ENCODE assay signal across 35 cellular contexts in genomic region chr18:56185126-56185525, GRCh38.
"Had no signal": no experiment of that assay in that cellular context is flagged by ENCODE, and none has a peak within 500 bp of the region (broad histone marks: within the 10 kb centered on the region; RNA-seq: fewer than 3 reads in every experiment).

No MANE protein-coding gene starts in this region.

- H3K27me3 Mint-ChIP-seq: activated naive CD4-positive, alpha-beta T cell treated with anti-CD3 and anti-CD28 coated beads, Interleukin-2, amount 10 ng/mL, durations not matched to agents 7 days and 5 days; activated naive CD4-positive, alpha-beta T cell treated with anti-CD3 and anti-CD28 coated beads, Interleukin-2, amount 50 U/mL, for 24 hours; activated naive CD8-positive, alpha-beta T cell; activated naive CD8-positive, alpha-beta T cell treated with anti-CD3 and anti-CD28 coated beads for 36 hours; activated naive CD8-positive, alpha-beta T cell treated with anti-CD3 and anti-CD28 coated beads, Interleukin-2, amount 10 ng/mL, durations not matched to agents 7 days and 5 days; activated naive CD8-positive, alpha-beta T cell treated with anti-CD3 and anti-CD28 coated beads, Interleukin-2, amount 50 U/mL, for 24 hours; activated T-cell treated with anti-CD3 and anti-CD28 coated beads, Interleukin-2, amount 50 U/mL, for 24 hours; activated T-helper 17 cell treated with anti-CD3 and anti-CD28 coated beads, Interleukin-2, amount 50 U/mL, for 72 hours; central memory CD8-positive, alpha-beta T cell had no signal

- H3K27ac Mint-ChIP-seq: activated naive CD4-positive, alpha-beta T cell treated with anti-CD3 and anti-CD28 coated beads for 36 hours; activated naive CD4-positive, alpha-beta T cell treated with anti-CD3 and anti-CD28 coated beads, Interleukin-2, amount 10 ng/mL, durations not matched to agents 7 days and 5 days; activated naive CD4-positive, alpha-beta T cell treated with anti-CD3 and anti-CD28 coated beads, Interleukin-2, amount 50 U/mL, for 24 hours; activated naive CD4-positive, alpha-beta T cell treated with anti-CD3 and anti-CD28 coated beads, Interleukin-2, amount 50 U/mL, for 72 hours; activated naive CD8-positive, alpha-beta T cell; activated naive CD8-positive, alpha-beta T cell treated with anti-CD3 and anti-CD28 coated beads for 36 hours; activated naive CD8-positive, alpha-beta T cell treated with anti-CD3 and anti-CD28 coated beads, Interleukin-2, amount 10 ng/mL, durations not matched to agents 7 days and 5 days; activated naive CD8-positive, alpha-beta T cell treated with anti-CD3 and anti-CD28 coated beads, Interleukin-2, amount 50 U/mL, for 24 hours; activated T-cell treated with anti-CD3 and anti-CD28 coated beads, Interleukin-2, amount 50 U/mL, for 24 hours; activated T-cell treated with anti-CD3 and anti-CD28 coated beads, Interleukin-2, amount 50 U/mL, for 72 hours; activated T-helper 1 cell treated with anti-CD3 and anti-CD28 coated beads, Interleukin-12 subunit alpha, Interleukin-12 subunit beta, Interleukin-2, Interleukin-4 antibody, amounts not matched to agents 30 ng/mL and 10 ng/mL and 1 ng/mL, durations not matched to agents 14 hours and 24 hours and 36 hours; activated T-helper 17 cell treated with anti-CD3 and anti-CD28 coated beads, Interleukin-2, amount 50 U/mL, for 72 hours; activated T-helper 2 cell treated with anti-CD3 and anti-CD28 coated beads, Interferon-gamma antibody, Interleukin-2, Interleukin-4, amounts not matched to agents 10 μg/mL and 5 μg/mL and 100 μg/mL, durations not matched to agents 14 hours and 24 hours and 36 hours; brain had no signal

- H3K9me3 Mint-ChIP-seq: activated naive CD4-positive, alpha-beta T cell treated with anti-CD3 and anti-CD28 coated beads, Interleukin-2, amount 10 ng/mL, durations not matched to agents 7 days and 5 days; activated naive CD4-positive, alpha-beta T cell treated with anti-CD3 and anti-CD28 coated beads, Interleukin-2, amount 50 U/mL, for 24 hours; activated naive CD8-positive, alpha-beta T cell treated with anti-CD3 and anti-CD28 coated beads, Interleukin-2, amount 10 ng/mL, durations not matched to agents 7 days and 5 days; activated T-helper 1 cell treated with anti-CD3 and anti-CD28 coated beads, Interleukin-12 subunit alpha, Interleukin-12 subunit beta, Interleukin-2, Interleukin-4 antibody, amounts not matched to agents 30 ng/mL and 10 ng/mL and 1 ng/mL, durations not matched to agents 14 hours and 24 hours and 36 hours had no signal

- DNase-seq: activated effector memory CD4-positive, alpha-beta T cell treated with anti-CD3 and anti-CD28 coated beads, Interleukin-2, amount 50 U/mL, for 16 hours; activated effector memory CD4-positive, alpha-beta T cell treated with Interleukin-2 at 50 U/mL for 16 hours; activated gamma-delta T cell; activated gamma-delta T cell treated with Interleukin-2 at 50 U/mL for 16 hours; activated naive CD4-positive, alpha-beta T cell; activated naive CD4-positive, alpha-beta T cell treated with anti-CD3 and anti-CD28 coated beads for 36 hours; activated naive CD4-positive, alpha-beta T cell treated with anti-CD3 and anti-CD28 coated beads, Interleukin-2, amount 10 ng/mL, durations not matched to agents 7 days and 5 days; activated naive CD4-positive, alpha-beta T cell treated with anti-CD3 and anti-CD28 coated beads, Interleukin-2, amount 50 U/mL, for 16 hours; activated naive CD4-positive, alpha-beta T cell treated with Interleukin-2 at 50 U/mL for 16 hours; activated naive CD8-positive, alpha-beta T cell treated with anti-CD3 and anti-CD28 coated beads for 36 hours; activated naive CD8-positive, alpha-beta T cell treated with anti-CD3 and anti-CD28 coated beads, Interleukin-2, amount 10 ng/mL, durations not matched to agents 7 days and 5 days; activated naive CD8-positive, alpha-beta T cell treated with anti-CD3 and anti-CD28 coated beads, Interleukin-2, amount 50 U/mL, for 24 hours; activated T-cell treated with anti-CD3 and anti-CD28 coated beads for 4 hours; activated T-cell treated with anti-CD3 and anti-CD28 coated beads, Interleukin-2, amount 50 U/mL, for 1 hour; activated T-cell treated with anti-CD3 and anti-CD28 coated beads, Interleukin-2, amount 50 U/mL, for 24 hours; activated T-cell treated with anti-CD3 and anti-CD28 coated beads, Interleukin-2, amount 50 U/mL, for 4 hours; activated T-cell treated with anti-CD3 and anti-CD28 coated beads, Interleukin-2, amount 50 U/mL, for 48 hours; activated T-cell treated with anti-CD3 and anti-CD28 coated beads, Interleukin-2, amount 50 U/mL, for 72 hours; adrenal gland; amniotic stem cell; amygdala; anterior cingulate cortex; aorta; body of pancreas; brain microvascular endothelial cell; central memory CD4-positive, alpha-beta T cell; cerebellar nuclear complex had no signal

- H3K4me1 Mint-ChIP-seq: activated naive CD4-positive, alpha-beta T cell treated with anti-CD3 and anti-CD28 coated beads, Interleukin-2, amount 10 ng/mL, durations not matched to agents 7 days and 5 days; activated naive CD4-positive, alpha-beta T cell treated with anti-CD3 and anti-CD28 coated beads, Interleukin-2, amount 50 U/mL, for 24 hours; activated naive CD8-positive, alpha-beta T cell treated with anti-CD3 and anti-CD28 coated beads for 36 hours; activated naive CD8-positive, alpha-beta T cell treated with anti-CD3 and anti-CD28 coated beads, Interleukin-2, amount 10 ng/mL, durations not matched to agents 7 days and 5 days; activated naive CD8-positive, alpha-beta T cell treated with anti-CD3 and anti-CD28 coated beads, Interleukin-2, amount 50 U/mL, for 24 hours; activated T-helper 17 cell treated with anti-CD3 and anti-CD28 coated beads, Interleukin-2, amount 50 U/mL, for 72 hours; central memory CD8-positive, alpha-beta T cell had no signal

- H3K36me3 Mint-ChIP-seq: activated naive CD4-positive, alpha-beta T cell treated with anti-CD3 and anti-CD28 coated beads, Interleukin-2, amount 10 ng/mL, durations not matched to agents 7 days and 5 days; activated naive CD4-positive, alpha-beta T cell treated with anti-CD3 and anti-CD28 coated beads, Interleukin-2, amount 50 U/mL, for 24 hours; activated naive CD4-positive, alpha-beta T cell treated with anti-CD3 and anti-CD28 coated beads, Interleukin-2, amount 50 U/mL, for 72 hours; activated naive CD8-positive, alpha-beta T cell; activated naive CD8-positive, alpha-beta T cell treated with anti-CD3 and anti-CD28 coated beads for 36 hours; activated naive CD8-positive, alpha-beta T cell treated with anti-CD3 and anti-CD28 coated beads, Interleukin-2, amount 10 ng/mL, durations not matched to agents 7 days and 5 days; brain had no signal

- H3K4me3 Mint-ChIP-seq: activated naive CD4-positive, alpha-beta T cell treated with anti-CD3 and anti-CD28 coated beads for 36 hours; activated naive CD4-positive, alpha-beta T cell treated with anti-CD3 and anti-CD28 coated beads, Interleukin-2, amount 10 ng/mL, durations not matched to agents 7 days and 5 days; activated naive CD4-positive, alpha-beta T cell treated with anti-CD3 and anti-CD28 coated beads, Interleukin-2, amount 50 U/mL, for 24 hours; activated naive CD8-positive, alpha-beta T cell; activated naive CD8-positive, alpha-beta T cell treated with anti-CD3 and anti-CD28 coated beads for 36 hours; activated naive CD8-positive, alpha-beta T cell treated with anti-CD3 and anti-CD28 coated beads, Interleukin-2, amount 10 ng/mL, durations not matched to agents 7 days and 5 days; activated naive CD8-positive, alpha-beta T cell treated with anti-CD3 and anti-CD28 coated beads, Interleukin-2, amount 50 U/mL, for 24 hours; activated T-cell treated with anti-CD3 and anti-CD28 coated beads, Interleukin-2, amount 50 U/mL, for 24 hours; activated T-cell treated with anti-CD3 and anti-CD28 coated beads, Interleukin-2, amount 50 U/mL, for 4 hours; activated T-cell treated with anti-CD3 and anti-CD28 coated beads, Interleukin-2, amount 50 U/mL, for 72 hours; activated T-helper 1 cell treated with anti-CD3 and anti-CD28 coated beads, Interleukin-12 subunit alpha, Interleukin-12 subunit beta, Interleukin-2, Interleukin-4 antibody, amounts not matched to agents 30 ng/mL and 10 ng/mL and 1 ng/mL, durations not matched to agents 14 hours and 24 hours and 36 hours; activated T-helper 17 cell treated with anti-CD3 and anti-CD28 coated beads, Interleukin-2, amount 50 U/mL, for 72 hours; brain; central memory CD8-positive, alpha-beta T cell had no signal

- ATAC-seq: activated naive CD4-positive, alpha-beta T cell treated with anti-CD3 and anti-CD28 coated beads, Interleukin-2, amount 50 U/mL, for 72 hours; activated naive CD8-positive, alpha-beta T cell treated with anti-CD3 and anti-CD28 coated beads, Interleukin-2, amount 50 U/mL, for 24 hours; activated T-cell treated with anti-CD3 and anti-CD28 coated beads, Interleukin-2, amount 50 U/mL, for 4 hours; activated T-cell treated with anti-CD3 and anti-CD28 coated beads, Interleukin-2, amount 50 U/mL, for 72 hours; activated T-helper 17 cell treated with anti-CD3 and anti-CD28 coated beads, Interleukin-2, amount 50 U/mL, for 72 hours; body of pancreas had no signal
